20 cellular contexts compared by ENCODE assay signal in genomic region chr6:107565165-107565723, GRCh38.
DNase-seq lines count a peak whose midpoint lies in the region; ATAC-seq, FAIRE-seq and TF ChIP-seq lines count a peak whose summit lies in the region.
"Had no signal": no experiment of that assay in that cellular context is flagged by ENCODE, and none has a peak within 500 bp of the region (broad histone marks: within the 10 kb centered on the region; RNA-seq: fewer than 3 reads in every experiment).

No MANE protein-coding gene starts in this region.

- H3K27me3 Mint-ChIP-seq in glutamatergic neuron (ENCODE audit: unreplicated experiment), result no peaks in the 10 kb centered on the region

- intact Hi-C loops in HepG2 (cut with micrococcal nuclease; ENCODE audit: unreplicated experiment) (no loop called here), right lobe of liver (cut with DNase I) (no loop called here), aorta (cut with DNase I) (no loop called here)

- no peaks in the 10 kb centered on the region for H3K79me2 ChIP-seq in HepG2 (ENCODE audit: insufficient read depth, low read length)

- H3K36me3 Mint-ChIP-seq in glutamatergic neuron (ENCODE audit: unreplicated experiment), result no peaks in the 10 kb centered on the region
- H3K36me3 Mint-ChIP-seq: CD4-positive, alpha-beta memory T cell had no signal

- H3K4me2 ChIP-seq in HepG2 (ENCODE audit: low read depth, low read length), result no peak overlapping the region

- no peaks in the 10 kb centered on the region; the same call in 1 of the 2 replicates for H4K20me1 ChIP-seq in HepG2 (ENCODE audit: insufficient read depth, low read length)

- TF ChIP-seq EP300 in HepG2 (IDR thresholded peaks at IDR 0.05; ENCODE audit: low read depth in 2 of 2, low read length in 2 of 2) (no peak), HepG2 (CRISPR knock-in tag; IDR thresholded peaks at IDR 0.05; ENCODE audit: borderline replicate concordance) (no peak)

- ATAC-seq in HepG2, result peak; percentile 82
- no peak for ATAC-seq in right lobe of liver
- no peak for ATAC-seq in aorta (ENCODE audit: low FRiP score)
- ATAC-seq in HG03457 (IDR thresholded peaks at IDR 0.05; ENCODE audit: unreplicated experiment), result no peak

- FAIRE-seq in HepG2 (lab: Jason Lieb, UNC), result no peak
- FAIRE-seq: HTR-8/SVneo, RCC 7860 had no signal

- no peak overlapping the region for H3K27ac ChIP-seq in HepG2 (ENCODE audit: extremely low read length, insufficient read depth, low read length)
- no peak overlapping the region for H3K27ac ChIP-seq in right lobe of liver
- peak overlapping the region; percentile 33 to 84 for H3K27ac ChIP-seq in aorta (ENCODE audit: low read depth in 1 of 2, low read length in 2 of 2)
- H3K27ac ChIP-seq: SK-N-MC had no signal

- peak; percentile 25; the same call in 1 of the 2 replicates for TF ChIP-seq CTCF in HepG2 (CRISPR knock-in tag; IDR thresholded peaks at IDR 0.05)
- TF ChIP-seq CTCF in right lobe of liver (IDR thresholded peaks at IDR 0.05), result no peak
- no peak for TF ChIP-seq CTCF in glutamatergic neuron (IDR thresholded peaks at IDR 0.05; ENCODE audit: partially characterized antibody, unreplicated experiment)

- BruUV-seq in HepG2 (replicated peaks; lab: Mats Ljungman, UMichigan), result no TSS peak

- CTCF ChIA-PET in HepG2 (lab: Yijun Ruan, JAX; ENCODE audit: low intra/inter-chr PET ratio, low total read pairs), result no interaction called here

- H3K27me3 ChIP-seq in HepG2 (ENCODE audit: control insufficient read depth in 1 of 2, insufficient read depth in 2 of 2, low read length in 2 of 2) (no peaks in the 10 kb centered on the region), right lobe of liver (no peaks in the 10 kb centered on the region), aorta (ENCODE audit: control insufficient read depth in 1 of 2, insufficient read depth in 2 of 2, low read length in 1 of 2) (no peaks in the 10 kb centered on the region)

- H3K9me3 Mint-ChIP-seq in glutamatergic neuron (ENCODE audit: unreplicated experiment), result no peaks in the 10 kb centered on the region
- H3K9me3 Mint-ChIP-seq: CD4-positive, alpha-beta memory T cell had no signal

- TF ChIP-seq POLR2A in HepG2 (IDR thresholded peaks at IDR 0.05; ENCODE audit: insufficient read depth in 1 of 2, low read depth in 2 of 2, low read length in 2 of 2), result no peak
- no peak for TF ChIP-seq POLR2A in right lobe of liver (IDR thresholded peaks at IDR 0.05)

- peak; percentile 7 for DNase-seq in HepG2 (ENCODE audit: low spot score)
- no peak for DNase-seq in right lobe of liver
- peak; percentile 21 for DNase-seq in SW480 (ENCODE audit: low spot score)
- DNase-seq in glutamatergic neuron, result no peak
- no peak for DNase-seq in aorta
- DNase-seq in NCI-H146 (lab: John Stamatoyannopoulos, UW), result no peak
- no peak for DNase-seq in effector CD8-positive, alpha-beta T cell (lab: John Stamatoyannopoulos, UW)
- DNase-seq: 8988T; Calu3; CD4-positive, alpha-beta memory T cell; DMS53; KBM-7; NCI-H2081 treated with DMSO at 0.1 percent for 48 hours; NCI-H2227 treated with DMSO at 0.1 percent for 48 hours; NCI-H524 treated with DMSO at 0.1 percent for 48 hours; Right ventricle myocardium superior had no signal

- H3K27ac Mint-ChIP-seq in glutamatergic neuron (ENCODE audit: unreplicated experiment), result peak overlapping the region; percentile 64
- H3K27ac Mint-ChIP-seq: CD4-positive, alpha-beta memory T cell had no signal

- no peak for TF ChIP-seq RAD21 in HepG2 (CRISPR knock-in tag; IDR thresholded peaks at IDR 0.05)

- in situ Hi-C loops in HepG2 (cut with HindIII; ENCODE audit: extremely low pct_ligation_motif_present, low pct_unique_long_range_greater_than_20kb), result no loop called here

- POLR2A ChIA-PET in HepG2 (lab: Yijun Ruan, JAX), result interaction anchor here (1.4 kb wide), 1 partner anchor 25 kb away, joined by 3 read pairs; no protein-coding TSS in a partner anchor

- WGBS in HepG2 (ENCODE audit: low lambda C conversion rate), result 88% methylated on average over 7 of the region's 7 CpGs
- WGBS in right lobe of liver (ENCODE audit: insufficient coverage, low coverage, low lambda C conversion rate, missing lambda C conversion rate), result 84% methylated on average over 7 of the region's 7 CpGs
- WGBS in aorta, 2 donors, result 76 to 80% methylated on average over 7 of the region's 7 CpGs

- H3K9me3 ChIP-seq in HepG2 (ENCODE audit: low read length) (no peaks in the 10 kb centered on the region), right lobe of liver (no peaks in the 10 kb centered on the region), aorta (ENCODE audit: control insufficient read depth, low read length) (no peaks in the 10 kb centered on the region)

- no peak overlapping the region for H3K4me3 Mint-ChIP-seq in glutamatergic neuron (ENCODE audit: unreplicated experiment)
- H3K4me3 Mint-ChIP-seq: CD4-positive, alpha-beta memory T cell had no signal

- no peaks in the 10 kb centered on the region for H3K4me1 ChIP-seq in HepG2 (ENCODE audit: insufficient read depth, low read length)
- no peaks in the 10 kb centered on the region for H3K4me1 ChIP-seq in right lobe of liver
- H3K4me1 ChIP-seq in aorta (ENCODE audit: control insufficient read depth in 1 of 2, insufficient read depth in 2 of 2, low read length in 2 of 2), result peaks cover 0 to 10% of the 10 kb centered on the region in 2 donors

- H3K36me3 ChIP-seq in HepG2 (replicated peaks in 1 of 2; ENCODE audit: control insufficient read depth in 1 of 2, insufficient read depth in 2 of 2, low read length in 2 of 2) (peaks cover 4 to 23% of the 10 kb centered on the region in 2 experiments), right lobe of liver (no peaks in the 10 kb centered on the region), aorta (ENCODE audit: control insufficient read depth in 1 of 2, insufficient read depth in 2 of 2, low read length in 1 of 2) (no peaks in the 10 kb centered on the region)

- no peak overlapping the region for H3K4me3 ChIP-seq in HepG2 (replicated peaks in 1 of 3; ENCODE audit: insufficient read depth in 1 of 3, low read depth in 2 of 3, low read length in 3 of 3)
- H3K4me3 ChIP-seq in right lobe of liver, result no peak overlapping the region
- no peak overlapping the region for H3K4me3 ChIP-seq in aorta (ENCODE audit: low read length in 2 of 2)
- H3K4me3 ChIP-seq: SK-N-MC had no signal

- peaks cover 14% of the 10 kb centered on the region for H3K4me1 Mint-ChIP-seq in glutamatergic neuron (ENCODE audit: low read depth, unreplicated experiment)
- H3K4me1 Mint-ChIP-seq: CD4-positive, alpha-beta memory T cell had no signal

- H2AFZ ChIP-seq in HepG2 (ENCODE audit: low read length), result no peak overlapping the region

- H3K9ac ChIP-seq in HepG2 (ENCODE audit: insufficient read depth, low read depth, low read length), result no peak overlapping the region

TF ChIP-seq in HepG2, 621 proteins besides CTCF, POLR2A, EP300 and RAD21 (continues in another document):
- TF ChIP-seq CEBPB (IDR thresholded peaks at IDR 0.05; ENCODE audit: borderline replicate concordance, low read depth, low read length) (peak; percentile 11; the same call in 1 of the 2 replicates), TRIM24 (CRISPR knock-in tag; IDR thresholded peaks at IDR 0.05) (no peak), RERE (CRISPR knock-in tag; IDR thresholded peaks at IDR 0.05; ENCODE audit: low read depth) (no peak), ZBTB42 (CRISPR knock-in tag; IDR thresholded peaks at IDR 0.05) (no peak)

Comparison
In these comparisons a context has a peak if more than half of its experiments do, and no peak if none do; other contexts are left out.
1. DNase-seq: peak in HepG2 (single experiment) and SW480 (single experiment); none in right lobe of liver (0 of 3), glutamatergic neuron (single experiment), aorta (0 of 2), NCI-H146 (single experiment) and effector CD8-positive, alpha-beta T cell (single experiment).
2. H3K27ac ChIP-seq: peak in aorta (2 of 2); none in HepG2 (single experiment) and right lobe of liver (0 of 3).